ENCODE assay signal across 8 cellular contexts in the genomic region with DNA sequence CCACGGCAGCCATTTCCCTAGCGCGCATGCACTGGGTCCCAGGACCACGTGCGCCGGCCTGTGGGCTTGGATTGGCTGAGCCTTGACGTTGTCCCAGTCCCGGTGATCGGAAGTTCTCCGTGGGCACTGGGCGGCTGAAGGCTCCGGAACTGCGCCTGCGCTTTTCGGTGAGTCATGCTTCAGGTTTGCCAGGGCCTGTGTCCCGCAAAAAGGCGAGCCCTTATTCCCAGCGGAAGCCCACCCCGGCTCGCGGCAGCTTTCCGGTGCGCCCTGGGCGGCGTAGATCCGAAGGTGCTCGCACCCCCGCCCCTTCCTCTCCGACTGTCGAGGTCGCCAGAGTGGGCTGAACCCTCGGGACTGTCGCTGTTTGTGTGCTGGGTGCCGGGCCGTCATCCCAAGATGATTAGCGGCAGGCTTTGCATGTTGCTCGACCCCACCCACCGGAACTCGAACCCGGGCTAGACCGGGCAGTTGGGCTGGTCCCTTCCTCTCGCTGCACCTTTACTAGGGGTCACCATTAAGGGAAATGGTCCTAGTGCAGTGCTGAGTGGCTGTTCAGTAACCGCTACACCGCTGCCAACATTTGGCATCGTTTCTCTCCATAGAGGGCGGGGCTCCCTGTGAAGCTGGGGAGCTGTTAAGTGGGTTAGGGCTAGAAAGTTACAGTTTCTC. TPM values are rescaled to one million over a fixed set of nuclear protein-coding genes. Genes with fewer than 3 reads are reported as not detected.
DNase-seq lines count a peak whose midpoint lies in the region; ATAC-seq and TF ChIP-seq lines count a peak whose summit lies in the region.

Gene TCEANC (plus strand): TSS at position 120 of the 672 bp plus-strand sequence. CDS start 9,368 bp downstream, outside the sequence.

- peak within 1 kb of the TSS; percentile 87 for H3K4me3 Mint-ChIP-seq in T-helper 1 cell treated with Interleukin-12 subunit alpha and Interleukin-12 subunit beta and Interleukin-4 antibody, amounts not matched to agents 30 μg/mL and 1 μg/mL, for 36 hours

- H3K9me3 Mint-ChIP-seq in T-helper 1 cell treated with Interleukin-12 subunit alpha and Interleukin-12 subunit beta and Interleukin-4 antibody, amounts not matched to agents 30 μg/mL and 1 μg/mL, for 36 hours, result no peaks in the 10 kb centered on the region

- DNase-seq in NCI-H146 treated with DMSO at 0.1 percent for 48 hours (lab: John Stamatoyannopoulos, UW; ENCODE audit: unreplicated experiment) (peak; percentile 80), left ventricle myocardium inferior (peak; percentile 94), posterior vena cava (ENCODE audit: low spot score) (peak; percentile 99), upper lobe of right lung (peak; percentile 96)

- H3K36me3 ChIP-seq in left ventricle myocardium inferior (no peaks in the 10 kb centered on the region), upper lobe of right lung (no peaks in the 10 kb centered on the region)

- ATAC-seq in GM18498 (IDR thresholded peaks at IDR 0.05; ENCODE audit: unreplicated experiment), result peak; percentile 92
- ATAC-seq in HG02884 (IDR thresholded peaks at IDR 0.05; ENCODE audit: unreplicated experiment), result peak; percentile 93
- ATAC-seq in upper lobe of right lung, result peak; percentile 100

- H3K27me3 Mint-ChIP-seq in T-helper 1 cell treated with Interleukin-12 subunit alpha and Interleukin-12 subunit beta and Interleukin-4 antibody, amounts not matched to agents 30 μg/mL and 1 μg/mL, for 36 hours (ENCODE audit: low read depth), result no peaks in the 10 kb centered on the region

- intact Hi-C loops in left ventricle myocardium inferior (cut with micrococcal nuclease), result loop anchor here (5.0 to 10.0 kb wide), 2 partner anchors 92 to 379 kb away; no protein-coding TSS in a partner anchor
- intact Hi-C loops in posterior vena cava (cut with DNase I), result no loop called here
- intact Hi-C loops in upper lobe of right lung (cut with DNase I), result no loop called here

- peaks cover 14% of the 10 kb centered on the region for H3K4me1 ChIP-seq in left ventricle myocardium inferior
- peaks cover 6% of the 10 kb centered on the region for H3K4me1 ChIP-seq in upper lobe of right lung

- H3K4me1 Mint-ChIP-seq in T-helper 1 cell treated with Interleukin-12 subunit alpha and Interleukin-12 subunit beta and Interleukin-4 antibody, amounts not matched to agents 30 μg/mL and 1 μg/mL, for 36 hours (ENCODE audit: low read depth), result peaks cover 12% of the 10 kb centered on the region

- no peak for TF ChIP-seq CTCF in left ventricle myocardium inferior (IDR thresholded peaks at IDR 0.05; ENCODE audit: borderline replicate concordance)
- TF ChIP-seq CTCF in upper lobe of right lung (IDR thresholded peaks at IDR 0.05), result no peak

- peak within 1 kb of the TSS; percentile 71 for H3K4me3 ChIP-seq in left ventricle myocardium inferior
- H3K4me3 ChIP-seq in upper lobe of right lung, result peak within 1 kb of the TSS; percentile 65

- H3K27ac ChIP-seq in angular gyrus (ENCODE audit: low read depth, low read length) (peak within 1 kb of the TSS; percentile 90), left ventricle myocardium inferior (replicated peaks) (peak within 1 kb of the TSS; percentile 96), upper lobe of right lung (peak within 1 kb of the TSS; percentile 96)

- no peaks in the 10 kb centered on the region for H3K27me3 ChIP-seq in left ventricle myocardium inferior (ENCODE audit: low read depth)
- no peaks in the 10 kb centered on the region for H3K27me3 ChIP-seq in upper lobe of right lung

- H3K36me3 Mint-ChIP-seq in T-helper 1 cell treated with Interleukin-12 subunit alpha and Interleukin-12 subunit beta and Interleukin-4 antibody, amounts not matched to agents 30 μg/mL and 1 μg/mL, for 36 hours (ENCODE audit: low read depth), result peaks cover 8% of the 10 kb centered on the region

- H3K9me3 ChIP-seq in left ventricle myocardium inferior (replicated peaks) (no peaks in the 10 kb centered on the region), upper lobe of right lung (no peaks in the 10 kb centered on the region)

- peak within 1 kb of the TSS; percentile 96 for H3K27ac Mint-ChIP-seq in T-helper 1 cell treated with Interleukin-12 subunit alpha and Interleukin-12 subunit beta and Interleukin-4 antibody, amounts not matched to agents 30 μg/mL and 1 μg/mL, for 36 hours

RNA-seq across cellular contexts. Expression of gene TCEANC, which starts in this region (rescaled TPM):
- total RNA-seq in left ventricle myocardium inferior, result 7.9 TPM
- 1 to 10 TPM; 3.3 to 3.8 TPM for total RNA-seq in posterior vena cava
- total RNA-seq in upper lobe of right lung, result 6.4 TPM

Comparison
In these comparisons a context has a peak if more than half of its experiments do, and no peak if none do; other contexts are left out.
1. Peak in every context shown above with its lines: DNase-seq, ATAC-seq, H3K4me3 ChIP-seq and H3K27ac ChIP-seq.